Comparison of ENCODE assay signal across 1 cellular context in the genomic region with DNA sequence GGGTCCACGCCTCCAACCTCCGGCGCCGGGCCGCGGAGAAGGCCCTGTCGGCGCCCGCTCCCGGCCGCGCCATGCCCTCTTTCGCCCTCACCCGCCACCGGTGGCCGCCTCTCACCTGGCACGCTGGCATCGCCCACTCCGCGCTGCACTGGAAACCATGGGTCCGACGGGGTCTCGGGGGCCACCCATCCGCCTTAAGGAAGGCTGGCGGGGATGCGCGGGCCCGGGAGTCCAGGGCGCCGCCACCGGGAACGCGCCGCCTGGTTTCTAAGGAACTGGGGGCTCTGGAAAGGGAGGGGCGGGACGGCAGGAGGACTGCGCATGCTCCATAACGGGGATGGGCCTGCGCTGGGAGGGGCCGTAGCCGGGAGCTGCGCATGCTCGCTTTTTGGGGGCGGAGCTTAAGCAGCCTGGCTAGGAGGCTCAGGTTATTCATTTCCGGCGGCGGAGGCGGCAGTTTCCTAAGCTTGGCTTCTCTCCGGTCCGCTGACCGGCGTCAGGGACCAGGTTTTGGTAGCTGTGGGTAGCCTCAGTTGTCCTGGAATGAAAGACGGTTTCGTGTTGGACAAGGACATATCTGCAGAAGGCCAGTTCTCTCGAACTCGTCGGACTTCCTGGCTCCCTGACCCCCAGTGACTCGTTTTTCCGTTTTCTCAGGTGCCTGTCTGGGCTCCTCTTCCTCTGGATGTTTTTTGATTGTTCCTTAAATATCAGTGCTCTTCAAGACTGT.
TF ChIP-seq lines count a peak whose summit lies in the region.

A gene with protein sequence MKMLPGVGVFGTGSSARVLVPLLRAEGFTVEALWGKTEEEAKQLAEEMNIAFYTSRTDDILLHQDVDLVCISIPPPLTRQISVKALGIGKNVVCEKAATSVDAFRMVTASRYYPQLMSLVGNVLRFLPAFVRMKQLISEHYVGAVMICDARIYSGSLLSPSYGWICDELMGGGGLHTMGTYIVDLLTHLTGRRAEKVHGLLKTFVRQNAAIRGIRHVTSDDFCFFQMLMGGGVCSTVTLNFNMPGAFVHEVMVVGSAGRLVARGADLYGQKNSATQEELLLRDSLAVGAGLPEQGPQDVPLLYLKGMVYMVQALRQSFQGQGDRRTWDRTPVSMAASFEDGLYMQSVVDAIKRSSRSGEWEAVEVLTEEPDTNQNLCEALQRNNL (minus strand): TSS at position 269 of the 730 bp plus-strand sequence. CDS start 33,601 bp downstream, outside the sequence.

TF ChIP-seq in HepG2, 621 proteins besides CTCF, POLR2A, EP300 and RAD21 (continued from another document and continues in another):
- TF ChIP-seq, protein P1, sequence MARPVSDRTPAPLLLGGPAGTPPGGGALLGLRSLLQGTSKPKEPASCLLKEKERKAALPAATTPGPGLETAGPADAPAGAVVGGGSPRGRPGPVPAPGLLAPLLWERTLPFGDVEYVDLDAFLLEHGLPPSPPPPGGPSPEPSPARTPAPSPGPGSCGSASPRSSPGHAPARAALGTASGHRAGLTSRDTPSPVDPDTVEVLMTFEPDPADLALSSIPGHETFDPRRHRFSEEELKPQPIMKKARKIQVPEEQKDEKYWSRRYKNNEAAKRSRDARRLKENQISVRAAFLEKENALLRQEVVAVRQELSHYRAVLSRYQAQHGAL (CRISPR knock-in tag; IDR thresholded peaks at IDR 0.05; ENCODE audit: not compliant biosample characterization), result no peak
- TF ChIP-seq GABPB1 (CRISPR knock-in tag; IDR thresholded peaks at IDR 0.05) (peak; percentile 90), MIER3 (CRISPR knock-in tag; IDR thresholded peaks at IDR 0.05; ENCODE audit: borderline replicate concordance) (no peak; the same call in 1 of the 2 replicates), NFE2L1 (CRISPR knock-in tag; IDR thresholded peaks at IDR 0.05; ENCODE audit: borderline replicate concordance) (no peak; the same call in 1 of the 2 replicates), GABPA (IDR thresholded peaks at IDR 0.05; ENCODE audit: low read depth, low read length) (peak; percentile 46; the same call in 1 of the 2 replicates), GABPA (CRISPR knock-in tag; IDR thresholded peaks at IDR 0.05; ENCODE audit: low read depth) (peak; percentile 88), PPARG (CRISPR knock-in tag; conservative IDR thresholded peaks at IDR 0.05) (no peak; the same call in 1 of the 2 replicates), MYNN (CRISPR knock-in tag; IDR thresholded peaks at IDR 0.05; ENCODE audit: low read depth) (no peak; the same call in none of the 2 replicates), SNAI1 (CRISPR knock-in tag; IDR thresholded peaks at IDR 0.05; ENCODE audit: borderline replicate concordance) (peak; percentile 87), ZBTB3 (CRISPR knock-in tag; IDR thresholded peaks at IDR 0.05; ENCODE audit: borderline replicate concordance, low read depth) (no peak), ZNF737 (CRISPR knock-in tag; IDR thresholded peaks at IDR 0.05; ENCODE audit: borderline replicate concordance) (no peak), SMAD1 (CRISPR knock-in tag; IDR thresholded peaks at IDR 0.05; ENCODE audit: borderline replicate concordance, low read depth) (0 out of 2 replicates have a peak, but pooled peaks have one; percentile 65), ZNF816 (CRISPR knock-in tag; IDR thresholded peaks at IDR 0.05; ENCODE audit: borderline replicate concordance) (peak; percentile 90; the same call in 1 of the 2 replicates), RBFOX2 (IDR thresholded peaks at IDR 0.05; ENCODE audit: low read depth, low read length) (peak; percentile 89), ZNF550 (CRISPR knock-in tag; IDR thresholded peaks at IDR 0.05; ENCODE audit: borderline replicate concordance) (no peak), REL (CRISPR knock-in tag; conservative IDR thresholded peaks at IDR 0.05) (0 out of 2 replicates have a peak, but pooled peaks have one; percentile 75), ZNF879 (CRISPR knock-in tag; IDR thresholded peaks at IDR 0.05) (no peak), ADNP (CRISPR knock-in tag; IDR thresholded peaks at IDR 0.05) (no peak), ZNF747 (CRISPR knock-in tag; IDR thresholded peaks at IDR 0.05; ENCODE audit: borderline replicate concordance) (0 out of 2 replicates have a peak, but pooled peaks have one; percentile 62), STAG1 (CRISPR knock-in tag; IDR thresholded peaks at IDR 0.05) (no peak; the same call in 1 of the 2 replicates), SATB2 (CRISPR knock-in tag; IDR thresholded peaks at IDR 0.05) (peak; percentile 72; the same call in 1 of the 2 replicates), MAZ (IDR thresholded peaks at IDR 0.05; ENCODE audit: borderline replicate concordance, low read depth, low read length) (peak; percentile 94), MAZ (CRISPR knock-in tag; IDR thresholded peaks at IDR 0.05; ENCODE audit: low read depth) (peak; percentile 94), ZNF678 (CRISPR knock-in tag; IDR thresholded peaks at IDR 0.05) (no peak), ZNF274 (CRISPR knock-in tag; IDR thresholded peaks at IDR 0.05) (peak; percentile 83; the same call in 1 of the 2 replicates), DNMT1 (CRISPR knock-in tag; IDR thresholded peaks at IDR 0.05) (0 out of 2 replicates have a peak, but pooled peaks have one; percentile 52), KAT7 (CRISPR knock-in tag; IDR thresholded peaks at IDR 0.05; ENCODE audit: borderline replicate concordance) (0 out of 2 replicates have a peak, but pooled peaks have one; percentile 67), SOX5 (CRISPR knock-in tag; IDR thresholded peaks at IDR 0.05; ENCODE audit: borderline replicate concordance) (peak; percentile 46), NFKBIZ (CRISPR knock-in tag; IDR thresholded peaks at IDR 0.05) (no peak), IRF2 (CRISPR knock-in tag; IDR thresholded peaks at IDR 0.05) (0 out of 2 replicates have a peak, but pooled peaks have one; percentile 31), MLLT10 (CRISPR knock-in tag; IDR thresholded peaks at IDR 0.05) (no peak), ERF (CRISPR knock-in tag; IDR thresholded peaks at IDR 0.05) (peak; percentile 48; the same call in 1 of the 2 replicates), RBM22 (optimal IDR thresholded peaks at IDR 0.05; ENCODE audit: low read length) (peak; percentile 81), CBX5 (CRISPR knock-in tag; IDR thresholded peaks at IDR 0.05; ENCODE audit: borderline replicate concordance) (peak; percentile 14; the same call in 1 of the 2 replicates), ZNF501 (CRISPR knock-in tag; IDR thresholded peaks at IDR 0.05) (peak; percentile 94), TEAD2 (CRISPR knock-in tag; IDR thresholded peaks at IDR 0.05) (no peak), FOXA1 (IDR thresholded peaks at IDR 0.05) (no peak), FOXA1 (CRISPR knock-in tag; IDR thresholded peaks at IDR 0.05) (no peak), FOXP1 (IDR thresholded peaks at IDR 0.05) (no peak), FOXP1 (CRISPR knock-in tag; IDR thresholded peaks at IDR 0.05) (no peak; the same call in 1 of the 2 replicates), ZSCAN21 (CRISPR knock-in tag; IDR thresholded peaks at IDR 0.05; ENCODE audit: borderline replicate concordance) (peak; percentile 66; the same call in 1 of the 2 replicates), ZNF850 (CRISPR knock-in tag; conservative IDR thresholded peaks at IDR 0.05) (no peak), PHF5A (CRISPR knock-in tag; IDR thresholded peaks at IDR 0.05; ENCODE audit: low read depth, unreplicated experiment) (peak; percentile 84), SOX6 (IDR thresholded peaks at IDR 0.05) (no peak), SOX6 (CRISPR knock-in tag; IDR thresholded peaks at IDR 0.05) (peak; percentile 57)
- TF ChIP-seq, protein P2, sequence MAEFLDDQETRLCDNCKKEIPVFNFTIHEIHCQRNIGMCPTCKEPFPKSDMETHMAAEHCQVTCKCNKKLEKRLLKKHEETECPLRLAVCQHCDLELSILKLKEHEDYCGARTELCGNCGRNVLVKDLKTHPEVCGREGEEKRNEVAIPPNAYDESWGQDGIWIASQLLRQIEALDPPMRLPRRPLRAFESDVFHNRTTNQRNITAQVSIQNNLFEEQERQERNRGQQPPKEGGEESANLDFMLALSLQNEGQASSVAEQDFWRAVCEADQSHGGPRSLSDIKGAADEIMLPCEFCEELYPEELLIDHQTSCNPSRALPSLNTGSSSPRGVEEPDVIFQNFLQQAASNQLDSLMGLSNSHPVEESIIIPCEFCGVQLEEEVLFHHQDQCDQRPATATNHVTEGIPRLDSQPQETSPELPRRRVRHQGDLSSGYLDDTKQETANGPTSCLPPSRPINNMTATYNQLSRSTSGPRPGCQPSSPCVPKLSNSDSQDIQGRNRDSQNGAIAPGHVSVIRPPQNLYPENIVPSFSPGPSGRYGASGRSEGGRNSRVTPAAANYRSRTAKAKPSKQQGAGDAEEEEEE (CRISPR knock-in tag; IDR thresholded peaks at IDR 0.05; ENCODE audit: borderline replicate concordance), result peak; percentile 73; the same call in 1 of the 2 replicates
- TF ChIP-seq, protein P3, sequence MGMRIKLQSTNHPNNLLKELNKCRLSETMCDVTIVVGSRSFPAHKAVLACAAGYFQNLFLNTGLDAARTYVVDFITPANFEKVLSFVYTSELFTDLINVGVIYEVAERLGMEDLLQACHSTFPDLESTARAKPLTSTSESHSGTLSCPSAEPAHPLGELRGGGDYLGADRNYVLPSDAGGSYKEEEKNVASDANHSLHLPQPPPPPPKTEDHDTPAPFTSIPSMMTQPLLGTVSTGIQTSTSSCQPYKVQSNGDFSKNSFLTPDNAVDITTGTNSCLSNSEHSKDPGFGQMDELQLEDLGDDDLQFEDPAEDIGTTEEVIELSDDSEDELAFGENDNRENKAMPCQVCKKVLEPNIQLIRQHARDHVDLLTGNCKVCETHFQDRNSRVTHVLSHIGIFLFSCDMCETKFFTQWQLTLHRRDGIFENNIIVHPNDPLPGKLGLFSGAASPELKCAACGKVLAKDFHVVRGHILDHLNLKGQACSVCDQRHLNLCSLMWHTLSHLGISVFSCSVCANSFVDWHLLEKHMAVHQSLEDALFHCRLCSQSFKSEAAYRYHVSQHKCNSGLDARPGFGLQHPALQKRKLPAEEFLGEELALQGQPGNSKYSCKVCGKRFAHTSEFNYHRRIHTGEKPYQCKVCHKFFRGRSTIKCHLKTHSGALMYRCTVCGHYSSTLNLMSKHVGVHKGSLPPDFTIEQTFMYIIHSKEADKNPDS (CRISPR knock-in tag; IDR thresholded peaks at IDR 0.05), result peak; percentile 10; the same call in 1 of the 2 replicates
- TF ChIP-seq, protein P4, sequence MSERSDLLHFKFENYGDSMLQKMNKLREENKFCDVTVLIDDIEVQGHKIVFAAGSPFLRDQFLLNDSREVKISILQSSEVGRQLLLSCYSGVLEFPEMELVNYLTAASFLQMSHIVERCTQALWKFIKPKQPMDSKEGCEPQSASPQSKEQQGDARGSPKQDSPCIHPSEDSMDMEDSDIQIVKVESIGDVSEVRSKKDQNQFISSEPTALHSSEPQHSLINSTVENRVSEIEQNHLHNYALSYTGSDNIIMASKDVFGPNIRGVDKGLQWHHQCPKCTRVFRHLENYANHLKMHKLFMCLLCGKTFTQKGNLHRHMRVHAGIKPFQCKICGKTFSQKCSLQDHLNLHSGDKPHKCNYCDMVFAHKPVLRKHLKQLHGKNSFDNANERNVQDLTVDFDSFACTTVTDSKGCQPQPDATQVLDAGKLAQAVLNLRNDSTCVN (CRISPR knock-in tag; IDR thresholded peaks at IDR 0.05; ENCODE audit: borderline replicate concordance), result no peak; the same call in none of the 2 replicates
- TF ChIP-seq, protein P5, sequence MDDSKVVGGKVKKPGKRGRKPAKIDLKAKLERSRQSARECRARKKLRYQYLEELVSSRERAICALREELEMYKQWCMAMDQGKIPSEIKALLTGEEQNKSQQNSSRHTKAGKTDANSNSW (CRISPR knock-in tag; IDR thresholded peaks at IDR 0.05; ENCODE audit: borderline replicate concordance), result no peak
- TF ChIP-seq, protein P6, sequence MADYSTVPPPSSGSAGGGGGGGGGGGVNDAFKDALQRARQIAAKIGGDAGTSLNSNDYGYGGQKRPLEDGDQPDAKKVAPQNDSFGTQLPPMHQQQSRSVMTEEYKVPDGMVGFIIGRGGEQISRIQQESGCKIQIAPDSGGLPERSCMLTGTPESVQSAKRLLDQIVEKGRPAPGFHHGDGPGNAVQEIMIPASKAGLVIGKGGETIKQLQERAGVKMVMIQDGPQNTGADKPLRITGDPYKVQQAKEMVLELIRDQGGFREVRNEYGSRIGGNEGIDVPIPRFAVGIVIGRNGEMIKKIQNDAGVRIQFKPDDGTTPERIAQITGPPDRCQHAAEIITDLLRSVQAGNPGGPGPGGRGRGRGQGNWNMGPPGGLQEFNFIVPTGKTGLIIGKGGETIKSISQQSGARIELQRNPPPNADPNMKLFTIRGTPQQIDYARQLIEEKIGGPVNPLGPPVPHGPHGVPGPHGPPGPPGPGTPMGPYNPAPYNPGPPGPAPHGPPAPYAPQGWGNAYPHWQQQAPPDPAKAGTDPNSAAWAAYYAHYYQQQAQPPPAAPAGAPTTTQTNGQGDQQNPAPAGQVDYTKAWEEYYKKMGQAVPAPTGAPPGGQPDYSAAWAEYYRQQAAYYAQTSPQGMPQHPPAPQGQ (CRISPR knock-in tag; IDR thresholded peaks at IDR 0.05; ENCODE audit: borderline replicate concordance), result no peak
- TF ChIP-seq, protein P7, sequence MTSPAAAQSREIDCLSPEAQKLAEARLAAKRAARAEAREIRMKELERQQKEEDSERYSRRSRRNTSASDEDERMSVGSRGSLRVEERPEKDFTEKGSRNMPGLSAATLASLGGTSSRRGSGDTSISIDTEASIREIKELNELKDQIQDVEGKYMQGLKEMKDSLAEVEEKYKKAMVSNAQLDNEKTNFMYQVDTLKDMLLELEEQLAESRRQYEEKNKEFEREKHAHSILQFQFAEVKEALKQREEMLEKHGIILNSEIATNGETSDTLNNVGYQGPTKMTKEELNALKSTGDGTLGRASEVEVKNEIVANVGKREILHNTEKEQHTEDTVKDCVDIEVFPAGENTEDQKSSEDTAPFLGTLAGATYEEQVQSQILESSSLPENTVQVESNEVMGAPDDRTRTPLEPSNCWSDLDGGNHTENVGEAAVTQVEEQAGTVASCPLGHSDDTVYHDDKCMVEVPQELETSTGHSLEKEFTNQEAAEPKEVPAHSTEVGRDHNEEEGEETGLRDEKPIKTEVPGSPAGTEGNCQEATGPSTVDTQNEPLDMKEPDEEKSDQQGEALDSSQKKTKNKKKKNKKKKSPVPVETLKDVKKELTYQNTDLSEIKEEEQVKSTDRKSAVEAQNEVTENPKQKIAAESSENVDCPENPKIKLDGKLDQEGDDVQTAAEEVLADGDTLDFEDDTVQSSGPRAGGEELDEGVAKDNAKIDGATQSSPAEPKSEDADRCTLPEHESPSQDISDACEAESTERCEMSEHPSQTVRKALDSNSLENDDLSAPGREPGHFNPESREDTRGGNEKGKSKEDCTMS (CRISPR knock-in tag; conservative IDR thresholded peaks at IDR 0.05), result no peak
- TF ChIP-seq, protein P8, sequence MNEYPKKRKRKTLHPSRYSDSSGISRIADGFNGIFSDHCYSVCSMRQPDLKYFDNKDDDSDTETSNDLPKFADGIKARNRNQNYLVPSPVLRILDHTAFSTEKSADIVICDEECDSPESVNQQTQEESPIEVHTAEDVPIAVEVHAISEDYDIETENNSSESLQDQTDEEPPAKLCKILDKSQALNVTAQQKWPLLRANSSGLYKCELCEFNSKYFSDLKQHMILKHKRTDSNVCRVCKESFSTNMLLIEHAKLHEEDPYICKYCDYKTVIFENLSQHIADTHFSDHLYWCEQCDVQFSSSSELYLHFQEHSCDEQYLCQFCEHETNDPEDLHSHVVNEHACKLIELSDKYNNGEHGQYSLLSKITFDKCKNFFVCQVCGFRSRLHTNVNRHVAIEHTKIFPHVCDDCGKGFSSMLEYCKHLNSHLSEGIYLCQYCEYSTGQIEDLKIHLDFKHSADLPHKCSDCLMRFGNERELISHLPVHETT (CRISPR knock-in tag; conservative IDR thresholded peaks at IDR 0.05), result no peak
